Comparison of ENCODE assay signal across 9 cellular contexts in the genomic region with DNA sequence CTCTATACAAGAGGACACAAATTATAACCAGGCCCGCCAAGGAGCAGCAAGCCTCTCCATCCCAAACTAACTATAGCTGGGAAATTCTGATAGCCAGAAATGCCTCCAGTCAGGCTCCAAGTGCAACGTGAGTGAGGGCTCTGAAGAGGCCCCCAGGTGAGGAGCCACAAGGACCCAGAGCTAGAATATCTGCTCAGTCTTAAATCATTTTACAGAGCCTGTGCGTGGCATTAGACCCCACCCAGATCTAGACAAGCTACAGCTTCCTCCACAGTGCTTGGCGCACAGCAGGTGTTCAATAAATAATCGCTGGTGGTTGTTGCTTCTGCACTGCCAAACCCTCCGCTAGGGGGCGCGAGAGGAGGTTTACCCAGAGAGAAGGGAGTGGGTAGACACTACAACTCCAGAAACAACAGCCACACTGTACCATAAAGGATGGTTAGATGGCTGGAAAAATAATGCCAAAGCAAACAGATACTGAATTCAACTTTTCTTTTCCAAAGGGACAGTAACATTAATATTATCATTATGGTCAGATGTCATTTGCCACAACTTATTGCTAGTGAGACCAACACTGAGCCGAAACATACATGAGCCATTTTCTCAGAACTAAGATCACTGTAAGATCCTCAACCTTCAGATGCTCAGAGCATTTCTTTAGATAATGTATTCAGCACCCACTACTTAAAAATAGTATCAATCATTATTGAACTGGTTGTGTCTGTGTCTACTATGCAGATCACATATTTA. TPM values are rescaled to one million over a fixed set of nuclear protein-coding genes. Genes with fewer than 3 reads are reported as not detected.
DNase-seq lines count a peak whose midpoint lies in the region; ATAC-seq, FAIRE-seq and TF ChIP-seq lines count a peak whose summit lies in the region.
"Had no signal": no experiment of that assay in that cellular context is flagged by ENCODE, and none has a peak within 500 bp of the region (broad histone marks: within the 10 kb centered on the region; RNA-seq: fewer than 3 reads in every experiment).

No MANE protein-coding gene starts in this region.

- H3K27me3 ChIP-seq in breast epithelium (peaks cover 0 to 81% of the 10 kb centered on the region in 2 donors), mesendoderm (ENCODE audit: insufficient read depth, low read length, poor library complexity) (peaks cover 58% of the 10 kb centered on the region), left lung (peaks cover 53 to 92% of the 10 kb centered on the region in 2 donors)

- H3K18ac ChIP-seq in mesendoderm (ENCODE audit: low read length) = no peak overlapping the region

- no peak overlapping the region for H2BK5ac ChIP-seq in mesendoderm (ENCODE audit: low read length)

- H3K79me2 ChIP-seq in mesendoderm (ENCODE audit: control insufficient read depth, insufficient read depth, low read length) = no peaks in the 10 kb centered on the region

- no peak overlapping the region for H3K9ac ChIP-seq in mesendoderm (ENCODE audit: low read length)

- H3K4me1 Mint-ChIP-seq in MCF 10A (ENCODE audit: insufficient read depth, unreplicated experiment) = no peaks in the 10 kb centered on the region
- no peaks in the 10 kb centered on the region for H3K4me1 Mint-ChIP-seq in activated naive CD8-positive, alpha-beta T cell treated with anti-CD3 and anti-CD28 coated beads, Interleukin-2, amount 10 ng/mL, durations not matched to agents 7 days and 5 days

- H3K79me1 ChIP-seq in mesendoderm (ENCODE audit: low read length) = no peaks in the 10 kb centered on the region

- no peaks in the 10 kb centered on the region for H3K9me3 Mint-ChIP-seq in MCF 10A (ENCODE audit: unreplicated experiment)
- peaks cover 2% of the 10 kb centered on the region for H3K9me3 Mint-ChIP-seq in activated naive CD8-positive, alpha-beta T cell treated with anti-CD3 and anti-CD28 coated beads, Interleukin-2, amount 10 ng/mL, durations not matched to agents 7 days and 5 days

- DNase-seq in MCF 10A (ENCODE audit: unreplicated experiment) (peak; percentile 68), breast epithelium (ENCODE audit: low spot score in 2 of 2) (no peak), HFF-Myc (ENCODE audit: extremely low read depth, low read depth) (peak; percentile 12), NCI-H146 (lab: John Stamatoyannopoulos, UW) (peak; percentile 92), mesendoderm (peak; percentile 82), frontal cortex (ENCODE audit: low spot score in 2 of 2) (no peak), left lung (no peak)
- peak; percentile 53 for DNase-seq in activated naive CD8-positive, alpha-beta T cell treated with anti-CD3 and anti-CD28 coated beads, Interleukin-2, amount 10 ng/mL, durations not matched to agents 7 days and 5 days

- intact Hi-C loops in MCF 10A (cut with micrococcal nuclease) = loop anchor here (5.0 to 10.0 kb wide), 2 partner anchors 253 to 715 kb away; no protein-coding TSS in a partner anchor
- intact Hi-C loops in breast epithelium (cut with DNase I; ENCODE audit: low total_unique reads) = no loop called here
- intact Hi-C loops in left lung (cut with DNase I) = no loop called here

- H3K36me3 Mint-ChIP-seq in MCF 10A (ENCODE audit: insufficient read depth, unreplicated experiment) = no peaks in the 10 kb centered on the region
- H3K36me3 Mint-ChIP-seq in activated naive CD8-positive, alpha-beta T cell treated with anti-CD3 and anti-CD28 coated beads, Interleukin-2, amount 10 ng/mL, durations not matched to agents 7 days and 5 days = no peaks in the 10 kb centered on the region

- H2BK120ac ChIP-seq in mesendoderm (ENCODE audit: low read depth, low read length) = no peak overlapping the region

- H3K4me2 ChIP-seq in mesendoderm (ENCODE audit: low read length) = no peak overlapping the region

- ATAC-seq in activated naive CD8-positive, alpha-beta T cell treated with anti-CD3 and anti-CD28 coated beads, Interleukin-2, amount 10 ng/mL, durations not matched to agents 7 days and 5 days (ENCODE audit: low read depth) = no peak
- ATAC-seq in left lung = no peak

- H3K4me1 ChIP-seq in breast epithelium (no peaks in the 10 kb centered on the region), mesendoderm (ENCODE audit: control insufficient read depth, low read depth, low read length) (no peaks in the 10 kb centered on the region), left lung (no peaks in the 10 kb centered on the region)

- H3K4ac ChIP-seq in mesendoderm (ENCODE audit: low read depth, low read length) = no peak overlapping the region

- no peak overlapping the region for H3K23ac ChIP-seq in mesendoderm (ENCODE audit: low read length)

- TF ChIP-seq CTCF in MCF 10A (IDR thresholded peaks at IDR 0.05; ENCODE audit: unreplicated experiment) (peak; percentile 47), breast epithelium (IDR thresholded peaks at IDR 0.05) (no peak), HFF-Myc (IDR thresholded peaks at IDR 0.05; ENCODE audit: low read depth, low read length, missing control alignments) (peak; percentile 84), left lung (IDR thresholded peaks at IDR 0.05) (peak in 1 of 2 donors; percentile 28)

- H3K4me3 ChIP-seq in breast epithelium = no peak overlapping the region
- H3K4me3 ChIP-seq in HFF-Myc (replicated peaks; ENCODE audit: low read depth, low read length) = no peak overlapping the region
- no peak overlapping the region for H3K4me3 ChIP-seq in mesendoderm (ENCODE audit: low read length)
- H3K4me3 ChIP-seq in left lung = no peak overlapping the region

- no peak for FAIRE-seq in frontal cortex (lab: Jason Lieb, UNC)

- H3K27ac ChIP-seq in breast epithelium (no peak overlapping the region), mesendoderm (ENCODE audit: low read depth, low read length) (no peak overlapping the region), left lung (no peak overlapping the region)

- no peak overlapping the region for H2AK5ac ChIP-seq in mesendoderm (ENCODE audit: low read length)

- H3K36me3 ChIP-seq in breast epithelium (no peaks in the 10 kb centered on the region), mesendoderm (ENCODE audit: control insufficient read depth, insufficient read depth, low read length) (no peaks in the 10 kb centered on the region), left lung (no peaks in the 10 kb centered on the region)

- POLR2A ChIA-PET in MCF 10A (lab: Yijun Ruan, JAX) = interaction anchor here (0.8 kb wide), 1 partner anchor 13 kb away, joined by 4 read pairs; no protein-coding TSS in a partner anchor
- POLR2A ChIA-PET in activated naive CD8-positive, alpha-beta T cell treated with anti-CD3 and anti-CD28 coated beads, Interleukin-2, amount 10 ng/mL, durations not matched to agents 7 days and 5 days (lab: Charles Lee) = no interaction called here

- no TSS peak for BruUV-seq in MCF 10A (replicated peaks; lab: Mats Ljungman, UMichigan)

- CTCF ChIA-PET in MCF 10A (lab: Yijun Ruan, JAX) = interaction anchor here (0.5 to 2.4 kb wide), 7 partner anchors 12 to 1006 kb away, joined by 3 to 9 read pairs (median 4); no protein-coding TSS in a partner anchor

- H4K5ac ChIP-seq in mesendoderm (ENCODE audit: low read length) = no peak overlapping the region

- no peak overlapping the region for H3K27ac Mint-ChIP-seq in MCF 10A (ENCODE audit: low read depth, unreplicated experiment)
- no peak overlapping the region for H3K27ac Mint-ChIP-seq in activated naive CD8-positive, alpha-beta T cell treated with anti-CD3 and anti-CD28 coated beads, Interleukin-2, amount 10 ng/mL, durations not matched to agents 7 days and 5 days

- no peak overlapping the region for H4K8ac ChIP-seq in mesendoderm (ENCODE audit: low read depth, low read length)

- H3K9me3 ChIP-seq in breast epithelium (no peaks in the 10 kb centered on the region), left lung (no peaks in the 10 kb centered on the region)

- no peak overlapping the region for H3K4me3 Mint-ChIP-seq in MCF 10A (ENCODE audit: unreplicated experiment)
- no peak overlapping the region for H3K4me3 Mint-ChIP-seq in activated naive CD8-positive, alpha-beta T cell treated with anti-CD3 and anti-CD28 coated beads, Interleukin-2, amount 10 ng/mL, durations not matched to agents 7 days and 5 days

- peaks cover 86% of the 10 kb centered on the region for H3K27me3 Mint-ChIP-seq in MCF 10A (ENCODE audit: insufficient read depth, unreplicated experiment)
- H3K27me3 Mint-ChIP-seq in activated naive CD8-positive, alpha-beta T cell treated with anti-CD3 and anti-CD28 coated beads, Interleukin-2, amount 10 ng/mL, durations not matched to agents 7 days and 5 days = peaks cover 45% of the 10 kb centered on the region

- H3K56ac ChIP-seq in mesendoderm (ENCODE audit: low read length) = no peak overlapping the region

- no peak for TF ChIP-seq POLR2A in breast epithelium (IDR thresholded peaks at IDR 0.05)

- no CpG with 5 or more reads among the region's 9 CpGs for WGBS in mesendoderm (ENCODE audit: extremely low coverage, insufficient coverage, low lambda C conversion rate)

- no peak overlapping the region for H2BK15ac ChIP-seq in mesendoderm (replicated peaks; ENCODE audit: low read depth)

RNA-seq across cellular contexts. Expression of gene ZIC4, which starts 44.5 kb away (rescaled TPM):
- total RNA-seq in MCF 10A (2022) (not detected in 2 replicates), breast epithelium (under 1 TPM in 2 of 3 donors, not detected in 1; under 0.01 to 0.15 TPM), frontal cortex (2.4 TPM), left lung (not detected)
- not detected for total RNA-seq in activated naive CD8-positive, alpha-beta T cell treated with anti-CD3 and anti-CD28 coated beads, Interleukin-2, amount 10 ng/mL, durations not matched to agents 7 days and 5 days
- polyA plus RNA-seq in mesendoderm (2013, experiment 1 of 2) = 0.01 TPM
- polyA plus RNA-seq in mesendoderm (2013, experiment 2 of 2) = 0.01 TPM
- polyA plus RNA-seq: esophagus had no signal

RNA-seq across cellular contexts. Expression of gene ZIC1, which starts 47.3 kb away (rescaled TPM):
- total RNA-seq in MCF 10A (2022) (not detected in 2 replicates), breast epithelium (1 to 10 TPM in 2 of 3 donors, not detected in 1; 2.0 to 6.1 TPM), frontal cortex (20.0 TPM), left lung (under 1 TPM in 1 of 2 donors, not detected in 1; 0.55 TPM)
- not detected for total RNA-seq in activated naive CD8-positive, alpha-beta T cell treated with anti-CD3 and anti-CD28 coated beads, Interleukin-2, amount 10 ng/mL, durations not matched to agents 7 days and 5 days
- 1.0 TPM for polyA plus RNA-seq in mesendoderm (2013, experiment 1 of 2)
- polyA plus RNA-seq in mesendoderm (2013, experiment 2 of 2) = 0.84 TPM
- polyA plus RNA-seq: esophagus had no signal

Comparison
In these comparisons a context has a peak if more than half of its experiments do, and no peak if none do; other contexts are left out.
1. DNase-seq: peak in MCF 10A (single experiment), HFF-Myc (single experiment), NCI-H146 (single experiment), activated naive CD8-positive, alpha-beta T cell treated with anti-CD3 and anti-CD28 coated beads, Interleukin-2, amount 10 ng/mL, durations not matched to agents 7 days and 5 days (single experiment) and mesendoderm (single experiment); none in breast epithelium (0 of 2), frontal cortex (0 of 2) and left lung (0 of 2).
2. CTCF ChIP-seq: peak in MCF 10A (single experiment) and HFF-Myc (single experiment); none in breast epithelium (0 of 3).